Comparison of ENCODE assay signal across 12 cellular contexts in the genomic region with DNA sequence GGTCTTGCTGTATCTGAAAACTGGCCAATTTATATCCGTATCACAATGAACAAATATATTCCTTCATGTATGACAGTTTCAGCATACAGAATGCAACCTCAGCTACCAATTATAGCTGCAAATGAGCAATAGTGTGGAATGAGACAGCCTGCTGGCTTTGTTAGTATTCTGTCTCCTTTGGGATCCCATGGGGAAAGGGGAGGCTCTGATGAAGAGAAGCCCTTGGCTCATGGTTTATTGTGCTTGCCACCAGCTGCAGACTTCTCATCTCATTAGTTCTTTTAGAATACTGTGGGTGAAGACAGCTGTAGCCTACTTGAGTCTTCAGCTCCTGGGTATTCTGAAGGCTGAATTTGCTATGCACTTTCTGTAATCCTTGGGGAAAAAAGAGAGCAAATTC.
DNase-seq lines count a peak whose midpoint lies in the region; ATAC-seq and TF ChIP-seq lines count a peak whose summit lies in the region.
"Had no signal": no experiment of that assay in that cellular context is flagged by ENCODE, and none has a peak within 500 bp of the region (broad histone marks: within the 10 kb centered on the region; RNA-seq: fewer than 3 reads in every experiment).

No MANE protein-coding gene starts in this region.

- H3K36me3 ChIP-seq in brain microvascular endothelial cell (replicated peaks) = peaks cover 14% of the 10 kb centered on the region

- H3K4me3 ChIP-seq in brain microvascular endothelial cell (ENCODE audit: low read depth, low read length) = no peak overlapping the region

- no peaks in the 10 kb centered on the region for H3K27me3 Mint-ChIP-seq in nephron (ENCODE audit: low read depth)
- H3K27me3 Mint-ChIP-seq: activated naive CD4-positive, alpha-beta T cell treated with anti-CD3 and anti-CD28 coated beads, Interleukin-2, amount 50 U/mL, for 24 hours; naive thymus-derived CD4-positive, alpha-beta T cell; stimulated activated naive B cell treated with anti-CD40 and anti-IgM and Interleukin-4, amounts not matched to agents 10 μg/mL and 1 μg/mL and 100 μg/mL, for 72 hours had no signal

- peaks cover 22% of the 10 kb centered on the region for H3K36me3 Mint-ChIP-seq in nephron (ENCODE audit: low read depth)

- peak overlapping the region in 2 of 3 experiments; percentile 21 to 65 for H3K27ac Mint-ChIP-seq in nephron
- H3K27ac Mint-ChIP-seq: activated naive CD4-positive, alpha-beta T cell treated with anti-CD3 and anti-CD28 coated beads, Interleukin-2, amount 50 U/mL, for 24 hours; stimulated activated naive B cell treated with anti-CD40 and anti-IgM and Interleukin-4, amounts not matched to agents 10 μg/mL and 1 μg/mL and 100 μg/mL, for 72 hours had no signal

- TF ChIP-seq CTCF in brain microvascular endothelial cell (IDR thresholded peaks at IDR 0.05; ENCODE audit: low read depth, low read length, missing control alignments) = no peak
- TF ChIP-seq CTCF in nephron (IDR thresholded peaks at IDR 0.05; ENCODE audit: unreplicated experiment in 3 of 3) = no peak

- no peaks in the 10 kb centered on the region for H3K27me3 ChIP-seq in brain microvascular endothelial cell (replicated peaks)

- no peaks in the 10 kb centered on the region for H3K9me3 Mint-ChIP-seq in nephron
- H3K9me3 Mint-ChIP-seq: activated naive CD4-positive, alpha-beta T cell treated with anti-CD3 and anti-CD28 coated beads, Interleukin-2, amount 50 U/mL, for 24 hours; naive thymus-derived CD4-positive, alpha-beta T cell had no signal

- H3K4me1 Mint-ChIP-seq in nephron = peaks cover 66% of the 10 kb centered on the region

- in situ Hi-C loops in brain microvascular endothelial cell (cut with HindIII; ENCODE audit: low pct_ligation_motif_present, low sequenced_read_pairs) = no loop called here

- no peak overlapping the region for H3K27ac ChIP-seq in brain microvascular endothelial cell

- DNase-seq in DMS 273 (lab: John Stamatoyannopoulos, UW; ENCODE audit: unreplicated experiment) (peak; percentile 78), NCI-H187 (lab: John Stamatoyannopoulos, UW) (peak; percentile 6 to 63), brain microvascular endothelial cell (peak; percentile 51), HuH-7.5 (ENCODE audit: low spot score) (no peak)
- DNase-seq: effector CD8-positive, alpha-beta T cell; naive thymus-derived CD4-positive, alpha-beta T cell; stimulated activated naive B cell treated with anti-CD40 and anti-IgM and Interleukin-4, amounts not matched to agents 10 μg/mL and 1 μg/mL and 100 μg/mL, for 72 hours had no signal

- no peak overlapping the region for H3K4me3 Mint-ChIP-seq in nephron
- H3K4me3 Mint-ChIP-seq: activated naive CD4-positive, alpha-beta T cell treated with anti-CD3 and anti-CD28 coated beads, Interleukin-2, amount 50 U/mL, for 24 hours; stimulated activated naive B cell treated with anti-CD40 and anti-IgM and Interleukin-4, amounts not matched to agents 10 μg/mL and 1 μg/mL and 100 μg/mL, for 72 hours had no signal

- ATAC-seq in HG03045 (IDR thresholded peaks at IDR 0.05; ENCODE audit: unreplicated experiment) (no peak), HG03135 (IDR thresholded peaks at IDR 0.05; ENCODE audit: unreplicated experiment) (no peak), GM21717 (IDR thresholded peaks at IDR 0.05; ENCODE audit: unreplicated experiment) (no peak)
- ATAC-seq: stimulated activated naive B cell treated with anti-CD40 and anti-IgM and Interleukin-4, amounts not matched to agents 10 μg/mL and 1 μg/mL and 100 μg/mL, for 72 hours had no signal
